ENCODE assay signal across 10 cellular contexts in the genomic region with DNA sequence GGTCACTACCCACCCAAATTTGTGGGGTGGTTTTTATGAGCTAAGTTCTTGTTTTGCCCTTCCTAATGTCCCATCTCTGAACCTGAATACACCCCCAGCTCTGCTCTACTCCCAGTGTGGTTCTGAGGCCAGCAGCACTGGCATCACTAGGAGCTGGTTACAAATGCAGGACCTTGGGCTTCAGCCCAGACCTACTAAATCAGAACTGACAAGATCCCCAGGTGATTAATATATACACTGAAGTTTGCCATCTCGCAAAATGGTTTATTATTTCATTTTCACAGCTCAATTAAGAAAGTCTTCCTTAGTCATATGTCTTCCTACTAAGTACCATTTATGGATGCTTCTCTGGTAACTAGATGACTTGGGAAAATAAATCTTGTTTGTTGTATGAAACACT.
DNase-seq lines count a peak whose midpoint lies in the region; ATAC-seq and TF ChIP-seq lines count a peak whose summit lies in the region.
"Had no signal": no experiment of that assay in that cellular context is flagged by ENCODE, and none has a peak within 500 bp of the region (broad histone marks: within the 10 kb centered on the region; RNA-seq: fewer than 3 reads in every experiment).

No MANE protein-coding gene starts in this region.

- no peaks in the 10 kb centered on the region for H3K36me3 Mint-ChIP-seq in WTC11

- H3K4me3 ChIP-seq in right atrium auricular region (no peak overlapping the region), left lung (no peak overlapping the region), testis (no peak overlapping the region)

- no peaks in the 10 kb centered on the region for H3K9me3 Mint-ChIP-seq in WTC11

- POLR2A ChIA-PET in WTC11 (lab: Charles Lee) = no interaction called here

- DNase-seq in Right ventricle myocardium superior (no peak), right atrium auricular region (ENCODE audit: low spot score) (no peak), WTC11 (ENCODE audit: low spot score) (no peak), left lung (no peak), testis (peak; percentile 43), foreskin melanocyte (no peak), NCI-H187 treated with DMSO at 0.1 percent for 48 hours (lab: John Stamatoyannopoulos, UW) (no peak)
- DNase-seq: activated gamma-delta T cell treated with Interleukin-2 at 50 U/mL for 16 hours, DMS53 had no signal

- no peak for TF ChIP-seq CTCF in right atrium auricular region (IDR thresholded peaks at IDR 0.05)
- no peak for TF ChIP-seq CTCF in WTC11 (IDR thresholded peaks at IDR 0.05)
- TF ChIP-seq CTCF in left lung (IDR thresholded peaks at IDR 0.05) = no peak
- TF ChIP-seq CTCF in testis (IDR thresholded peaks at IDR 0.05) = no peak

- TF ChIP-seq POLR2A in testis (IDR thresholded peaks at IDR 0.05) = no peak

- peaks cover 83% of the 10 kb centered on the region for H3K4me1 Mint-ChIP-seq in WTC11

- no peaks in the 10 kb centered on the region for H3K27me3 Mint-ChIP-seq in WTC11 (ENCODE audit: low read depth)

- H3K4me1 ChIP-seq in right atrium auricular region (peaks cover 0 to 42% of the 10 kb centered on the region in 2 donors), left lung (peaks cover 12 to 15% of the 10 kb centered on the region in 2 donors), testis (peaks cover 7% of the 10 kb centered on the region)

- WGBS in testis, 2 donors = 53 to 80% methylated on average over 1 of the region's 1 CpG

- no peaks in the 10 kb centered on the region for H3K27me3 ChIP-seq in right atrium auricular region
- H3K27me3 ChIP-seq in left lung = no peaks in the 10 kb centered on the region
- H3K27me3 ChIP-seq in testis = no peaks in the 10 kb centered on the region

- H3K36me3 ChIP-seq in right atrium auricular region (no peaks in the 10 kb centered on the region), left lung (no peaks in the 10 kb centered on the region), testis (ENCODE audit: low read depth, missing control alignments) (no peaks in the 10 kb centered on the region)

- ATAC-seq in Right ventricle myocardium superior (ENCODE audit: poor library complexity) = peak; percentile 50
- ATAC-seq in WTC11 = no peak
- ATAC-seq in left lung = peak; percentile 18
- no peak for ATAC-seq in GM21619 (IDR thresholded peaks at IDR 0.05; ENCODE audit: unreplicated experiment)

- H3K27ac ChIP-seq in right atrium auricular region (no peak overlapping the region), left lung (no peak overlapping the region), testis (no peak overlapping the region)

- CTCF ChIA-PET in WTC11 (lab: Charles Lee) = interaction anchor here (0.6 kb wide), 1 partner anchor 185 kb away, joined by 3 read pairs; no protein-coding TSS in a partner anchor

- H3K9me3 ChIP-seq in right atrium auricular region (no peaks in the 10 kb centered on the region), left lung (no peaks in the 10 kb centered on the region), testis (no peaks in the 10 kb centered on the region)

- intact Hi-C loops in Right ventricle myocardium superior (cut with DNase I) (loop anchor here (10.0 kb wide), 1 partner anchor 46 kb away; no protein-coding TSS in a partner anchor), left lung (cut with DNase I) (no loop called here), testis (cut with DNase I; ENCODE audit: low total_unique reads) (no loop called here)

- peak overlapping the region; percentile 76 for H3K27ac Mint-ChIP-seq in WTC11

- H3K4me3 Mint-ChIP-seq in WTC11 = no peak overlapping the region

TF ChIP-seq in WTC11, 78 proteins besides CTCF, POLR2A, EP300 and RAD21:
- no peak for TF ChIP-seq OVOL2 (CRISPR knock-in tag; IDR thresholded peaks at IDR 0.05; ENCODE audit: borderline replicate concordance)
- TF ChIP-seq ZNF219 (CRISPR knock-in tag; IDR thresholded peaks at IDR 0.05; ENCODE audit: borderline replicate concordance) = no peak
- no peak for TF ChIP-seq NFE2L1 (CRISPR knock-in tag; IDR thresholded peaks at IDR 0.05)
- no peak for TF ChIP-seq MXD4 (CRISPR knock-in tag; IDR thresholded peaks at IDR 0.05; ENCODE audit: borderline replicate concordance)
- TF ChIP-seq KAT7 (CRISPR knock-in tag; IDR thresholded peaks at IDR 0.05; ENCODE audit: borderline replicate concordance) = no peak
- no peak for TF ChIP-seq SP1 (CRISPR knock-in tag; conservative IDR thresholded peaks at IDR 0.05)
- TF ChIP-seq, protein P1, sequence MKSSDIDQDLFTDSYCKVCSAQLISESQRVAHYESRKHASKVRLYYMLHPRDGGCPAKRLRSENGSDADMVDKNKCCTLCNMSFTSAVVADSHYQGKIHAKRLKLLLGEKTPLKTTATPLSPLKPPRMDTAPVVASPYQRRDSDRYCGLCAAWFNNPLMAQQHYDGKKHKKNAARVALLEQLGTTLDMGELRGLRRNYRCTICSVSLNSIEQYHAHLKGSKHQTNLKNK (CRISPR knock-in tag; IDR thresholded peaks at IDR 0.05) = no peak
- TF ChIP-seq ZBTB43 (CRISPR knock-in tag; IDR thresholded peaks at IDR 0.05) = no peak
- no peak for TF ChIP-seq ZNF317 (CRISPR knock-in tag; IDR thresholded peaks at IDR 0.05; ENCODE audit: borderline replicate concordance, low read depth)

Comparison
In these comparisons a context has a peak if more than half of its experiments do, and no peak if none do; other contexts are left out.
1. ATAC-seq: peak in Right ventricle myocardium superior (single experiment) and left lung (single experiment); none in WTC11 (single experiment) and GM21619 (single experiment).